ENCODE assay signal across 18 cellular contexts in genomic region chr13:29684441-29684840, GRCh38.
A peak's percentile ranks its signal among the peaks of the same experiment; 100 is the strongest.
DNase-seq lines count a peak whose midpoint lies in the region; ATAC-seq, FAIRE-seq and TF ChIP-seq lines count a peak whose summit lies in the region.
"Had no signal": no experiment of that assay in that cellular context is flagged by ENCODE, and none has a peak within 500 bp of the region (broad histone marks: within the 10 kb centered on the region; RNA-seq: fewer than 3 reads in every experiment).

No MANE protein-coding gene starts in this region.

- H3K9me3 Mint-ChIP-seq in naive thymus-derived CD8-positive, alpha-beta T cell: peaks cover 0 to 4% (median 0%) of the 10 kb centered on the region in 9 donors
- H3K9me3 Mint-ChIP-seq: stimulated activated naive CD8-positive, alpha-beta T cell treated with anti-CD3 and anti-CD28 coated beads, Interleukin-15, amount 100 ng/mL, for 72 hours had no signal

- no peak for FAIRE-seq in bronchial epithelial cell (lab: Jason Lieb, UNC)
- FAIRE-seq: colon had no signal

- no peak overlapping the region for H3K27ac Mint-ChIP-seq in naive thymus-derived CD8-positive, alpha-beta T cell

- peaks cover 4 to 33% (median 17%) of the 10 kb centered on the region in 5 donors for H3K27me3 Mint-ChIP-seq in naive thymus-derived CD8-positive, alpha-beta T cell

- no peak for ATAC-seq in HG02763 (IDR thresholded peaks at IDR 0.05; ENCODE audit: unreplicated experiment)
- ATAC-seq in naive thymus-derived CD8-positive, alpha-beta T cell: no peak
- no peak for ATAC-seq in HG02970 (IDR thresholded peaks at IDR 0.05; ENCODE audit: low FRiP score, unreplicated experiment)
- ATAC-seq in HG03108 (IDR thresholded peaks at IDR 0.05; ENCODE audit: unreplicated experiment): no peak
- ATAC-seq: HCT116; Panc1; sciatic nerve; stimulated activated naive CD8-positive, alpha-beta T cell treated with anti-CD3 and anti-CD28 coated beads, Interleukin-15, amount 100 ng/mL, for 72 hours had no signal

- no peaks in the 10 kb centered on the region for H3K4me1 Mint-ChIP-seq in naive thymus-derived CD8-positive, alpha-beta T cell
- H3K4me1 Mint-ChIP-seq: stimulated activated naive CD8-positive, alpha-beta T cell treated with anti-CD3 and anti-CD28 coated beads, Interleukin-15, amount 100 ng/mL, for 72 hours had no signal

- DNase-seq in COLO829 (ENCODE audit: low spot score): peak; percentile 40
- DNase-seq in MG63: peak; percentile 9
- DNase-seq in bronchial epithelial cell (ENCODE audit: low read depth): peak; percentile 77
- peak; percentile 37 for DNase-seq in kidney tubule cell (ENCODE audit: low spot score)
- no peak for DNase-seq in naive thymus-derived CD8-positive, alpha-beta T cell
- DNase-seq: activated CD4-positive, alpha-beta T cell treated with anti-CD3 and anti-CD28 coated beads, Interleukin-2, amount 50 U/mL, for 4 hours; activated gamma-delta T cell treated with Interleukin-2 at 50 U/mL for 16 hours; NCI-H1417; NCI-H774; stimulated activated naive CD8-positive, alpha-beta T cell treated with anti-CD3 and anti-CD28 coated beads, Interleukin-15, amount 100 ng/mL, for 72 hours; upper lobe of left lung had no signal

- TF ChIP-seq CTCF in bronchial epithelial cell (IDR thresholded peaks at IDR 0.05; ENCODE audit: insufficient read depth, low read length, severe bottlenecking): no peak

- POLR2A ChIA-PET in naive thymus-derived CD8-positive, alpha-beta T cell (lab: Charles Lee): no interaction called here

- H3K4me3 ChIP-seq in MG63 (no peak overlapping the region), bronchial epithelial cell (ENCODE audit: low read depth, low read length) (no peak overlapping the region)
- H3K4me3 ChIP-seq: upper lobe of left lung had no signal

- H3K4me3 Mint-ChIP-seq in naive thymus-derived CD8-positive, alpha-beta T cell: no peak overlapping the region
- H3K4me3 Mint-ChIP-seq: stimulated activated naive CD8-positive, alpha-beta T cell treated with anti-CD3 and anti-CD28 coated beads, Interleukin-15, amount 100 ng/mL, for 72 hours had no signal

- no peaks in the 10 kb centered on the region for H3K27me3 ChIP-seq in MG63
- H3K27me3 ChIP-seq in bronchial epithelial cell (ENCODE audit: control insufficient read depth, insufficient read depth, low read length): no peaks in the 10 kb centered on the region
- H3K27me3 ChIP-seq: upper lobe of left lung had no signal

- 0 out of 2 replicates have a peak, but pooled peaks cover 3% of the 10 kb centered on the region for H3K9me3 ChIP-seq in MG63

- H3K36me3 Mint-ChIP-seq in naive thymus-derived CD8-positive, alpha-beta T cell: peaks cover 0 to 4% (median 0%) of the 10 kb centered on the region in 3 donors

- H3K36me3 ChIP-seq in MG63 (no peaks in the 10 kb centered on the region), bronchial epithelial cell (ENCODE audit: control insufficient read depth, insufficient read depth, low read length) (no peaks in the 10 kb centered on the region)
- H3K36me3 ChIP-seq: upper lobe of left lung had no signal

Comparison
In these comparisons a context has a peak if more than half of its experiments do, and no peak if none do; other contexts are left out.
1. DNase-seq: peak in COLO829 (single experiment), MG63 (single experiment), bronchial epithelial cell (single experiment) and kidney tubule cell (single experiment); none in naive thymus-derived CD8-positive, alpha-beta T cell (0 of 10).